In genomic region chr6:131258010-131258652, GRCh38 we compare ENCODE assay signal across 20 cellular contexts.
DNase-seq lines count a peak whose midpoint lies in the region; ATAC-seq and TF ChIP-seq lines count a peak whose summit lies in the region.
"Had no signal": no experiment of that assay in that cellular context is flagged by ENCODE, and none has a peak within 500 bp of the region (broad histone marks: within the 10 kb centered on the region; RNA-seq: fewer than 3 reads in every experiment).

No MANE protein-coding gene starts in this region.

- no peak for TF ChIP-seq POLR2A in adrenal gland (IDR thresholded peaks at IDR 0.05)

- BruUV-seq in A673 (replicated peaks; lab: Mats Ljungman, UMichigan) = no TSS peak
- no TSS peak for BruUV-seq in PC-9 (replicated peaks; lab: Mats Ljungman, UMichigan)

- H3K27ac ChIP-seq in A673 (ENCODE audit: low read depth, low read length, poor library complexity, severe bottlenecking) (peak overlapping the region; percentile 20), adrenal gland (peak overlapping the region in 4 of 5 donors; percentile 35 to 69 (median 60)), left lung (no peak overlapping the region), PC-9 (no peak overlapping the region)
- H3K27ac ChIP-seq: lower lobe of right lung had no signal

- peak; percentile 44 for ATAC-seq in GM19467 (IDR thresholded peaks at IDR 0.05; ENCODE audit: unreplicated experiment)
- ATAC-seq in left lung = peak; percentile 32
- ATAC-seq: activated naive CD4-positive, alpha-beta T cell treated with anti-CD3 and anti-CD28 coated beads, Interleukin-2, amount 50 U/mL, for 72 hours; activated T-cell treated with anti-CD3 and anti-CD28 coated beads, Interleukin-2, amount 50 U/mL, for 4 hours; Right ventricle myocardium inferior had no signal

- H4K20me1 ChIP-seq in PC-9 (ENCODE audit: insufficient read depth) = no peaks in the 10 kb centered on the region

- H3F3A ChIP-seq in PC-9 (ENCODE audit: insufficient read depth, low read depth) = peaks cover 9% of the 10 kb centered on the region; the same call in 1 of the 2 replicates

- H3K4me1 ChIP-seq in A673 (ENCODE audit: insufficient read depth, low read length, poor library complexity, severe bottlenecking) = peaks cover 52% of the 10 kb centered on the region
- H3K4me1 ChIP-seq in adrenal gland (replicated peaks in 1 of 2) = peaks cover 18 to 46% of the 10 kb centered on the region in 2 donors
- peaks cover 0 to 4% of the 10 kb centered on the region in 2 donors for H3K4me1 ChIP-seq in left lung
- peaks cover 33% of the 10 kb centered on the region for H3K4me1 ChIP-seq in PC-9 (replicated peaks; ENCODE audit: insufficient read depth)

- H3K27me3 ChIP-seq in A673 (replicated peaks; ENCODE audit: insufficient read depth, low read depth, low read length, poor library complexity) (no peaks in the 10 kb centered on the region), adrenal gland (no peaks in the 10 kb centered on the region), left lung (no peaks in the 10 kb centered on the region), PC-9 (ENCODE audit: insufficient read depth, low read depth) (no peaks in the 10 kb centered on the region)

- no peaks in the 10 kb centered on the region for H3K9me3 ChIP-seq in A673 (ENCODE audit: low read depth, low read length, poor library complexity, severe bottlenecking)
- H3K9me3 ChIP-seq in adrenal gland (replicated peaks in 1 of 3) = no peaks in the 10 kb centered on the region
- no peaks in the 10 kb centered on the region for H3K9me3 ChIP-seq in left lung
- no peaks in the 10 kb centered on the region for H3K9me3 ChIP-seq in PC-9 (ENCODE audit: insufficient read depth, low read depth)
- H3K9me3 ChIP-seq: lower lobe of right lung had no signal

- no peaks in the 10 kb centered on the region for H3K9me2 ChIP-seq in PC-9 (ENCODE audit: insufficient read depth)

- H3K4me3 ChIP-seq in A673 (ENCODE audit: low read depth, low read length, poor library complexity, severe bottlenecking) = no peak overlapping the region
- no peak overlapping the region for H3K4me3 ChIP-seq in adrenal gland
- no peak overlapping the region for H3K4me3 ChIP-seq in left lung
- H3K4me3 ChIP-seq in PC-9 = no peak overlapping the region
- H3K4me3 ChIP-seq: lower lobe of right lung had no signal

- TF ChIP-seq CTCF in A673 (conservative IDR thresholded peaks at IDR 0.05; ENCODE audit: low read depth, low read length) (no peak), adrenal gland (IDR thresholded peaks at IDR 0.05) (no peak), left lung (IDR thresholded peaks at IDR 0.05) (no peak), PC-9 (conservative IDR thresholded peaks at IDR 0.05) (no peak)

- H3K36me3 ChIP-seq in A673 (ENCODE audit: insufficient read depth, low read length, poor library complexity, severe bottlenecking) = peaks cover 48% of the 10 kb centered on the region
- H3K36me3 ChIP-seq in adrenal gland (replicated peaks in 1 of 2) = no peaks in the 10 kb centered on the region
- no peaks in the 10 kb centered on the region for H3K36me3 ChIP-seq in left lung
- H3K36me3 ChIP-seq in PC-9 (ENCODE audit: low read depth) = no peaks in the 10 kb centered on the region
- H3K36me3 ChIP-seq: lower lobe of right lung had no signal

- no peaks in the 10 kb centered on the region for H3K79me2 ChIP-seq in PC-9 (ENCODE audit: low read depth)

- intact Hi-C loops in A673 (cut with micrococcal nuclease; ENCODE audit: unreplicated experiment) (loop anchor here (5.0 kb wide), 1 partner anchor 124 kb away; no protein-coding TSS in a partner anchor), adrenal gland (cut with DNase I) (no loop called here), left lung (cut with DNase I) (no loop called here), PC-9 (cut with micrococcal nuclease; ENCODE audit: unreplicated experiment) (no loop called here)

- in situ Hi-C loops in KBM-7 (cut with MboI; ENCODE audit: low pct_unique_long_range_greater_than_20kb, low sequenced_read_pairs) = no loop called here

- 61 to 76% (median 63%) methylated on average over 2 of the region's 2 CpGs for WGBS in adrenal gland, 4 donors

- no peak overlapping the region for H2AFZ ChIP-seq in PC-9

- H3K4me2 ChIP-seq in PC-9 = no peak overlapping the region

- POLR2A ChIA-PET in A673 (lab: Charles Lee; ENCODE audit: low non-redundant PET) = no interaction called here
- POLR2A ChIA-PET in PC-9 (lab: Charles Lee; ENCODE audit: unreplicated experiment) = no interaction called here

- DNase-seq in A673 (ENCODE audit: low spot score) = no peak
- DNase-seq in adrenal gland = no peak
- DNase-seq in left lung = no peak
- DNase-seq in PC-9 = no peak
- no peak for DNase-seq in SKM-1 treated with dmso at 0.1 percent for 144 hours (lab: John Stamatoyannopoulos, UW; ENCODE audit: unreplicated experiment)
- DNase-seq in KBM-7 = no peak
- no peak for DNase-seq in D341Med (ENCODE audit: low spot score)
- DNase-seq: activated CD4-positive, alpha-beta memory T cell treated with anti-CD3 and anti-CD28 coated beads, Interleukin-2, amount 10 ng/mL, durations not matched to agents 7 days and 5 days; activated T-cell treated with anti-CD3 and anti-CD28 coated beads, Interleukin-2, amount 50 U/mL, for 4 hours; COR-L47; dermis blood vessel endothelial cell; EL; HCEC 1CT; lower lobe of right lung; NCI-H446; stimulated activated CD4-positive, alpha-beta T cell treated with anti-CD3 and anti-CD28 coated beads, Interleukin-4, amount 100 ng/mL, for 4 hours; substantia nigra had no signal

- CTCF ChIA-PET in A673 (lab: Charles Lee) (no interaction called here), PC-9 (lab: Charles Lee) (no interaction called here)

Comparison
In these comparisons a context has a peak if more than half of its experiments do, and no peak if none do; other contexts are left out.
1. H3K27ac ChIP-seq: peak in A673 (single experiment) and adrenal gland (4 of 5); none in left lung (0 of 2) and PC-9 (single experiment).